ENCODE assay signal across 15 cellular contexts in genomic region chr1:167611983-167612382, GRCh38.
"Had no signal": no experiment of that assay in that cellular context is flagged by ENCODE, and none has a peak within 500 bp of the region (broad histone marks: within the 10 kb centered on the region; RNA-seq: fewer than 3 reads in every experiment).

No MANE protein-coding gene starts in this region.

- H3K4me3 Mint-ChIP-seq: activated CD8-positive, alpha-beta memory T cell treated with anti-CD3 and anti-CD28 coated beads, Interleukin-2, amount 10 ng/mL, durations not matched to agents 7 days and 5 days; nephron progenitor cell; type B pancreatic cell had no signal

- ATAC-seq: activated CD8-positive, alpha-beta memory T cell treated with anti-CD3 and anti-CD28 coated beads, Interleukin-2, amount 10 ng/mL, durations not matched to agents 7 days and 5 days; left lobe of liver had no signal

- H3K27ac Mint-ChIP-seq: activated CD8-positive, alpha-beta memory T cell treated with anti-CD3 and anti-CD28 coated beads, Interleukin-2, amount 10 ng/mL, durations not matched to agents 7 days and 5 days; nephron progenitor cell; type B pancreatic cell had no signal

- DNase-seq: activated CD4-positive, alpha-beta T cell treated with anti-CD3 and anti-CD28 coated beads, Interleukin-2, amount 50 U/mL, for 4 hours; activated CD8-positive, alpha-beta memory T cell treated with anti-CD3 and anti-CD28 coated beads, Interleukin-2, amount 10 ng/mL, durations not matched to agents 7 days and 5 days; activated naive CD4-positive, alpha-beta T cell; erythroblast; kidney; midbrain; nephron progenitor cell; occipital lobe; stimulated activated CD4-positive, alpha-beta T cell treated with anti-CD3 and anti-CD28 coated beads, Interleukin-12 subunit alpha, Interleukin-12 subunit beta, amount 100 ng/mL, for 4 hours; stimulated activated CD4-positive, alpha-beta T cell treated with anti-CD3 and anti-CD28 coated beads, Interleukin-1b, Interleukin-23, amount 100 ng/mL, for 48 hours; stimulated activated CD8-positive, alpha-beta memory T cell treated with anti-CD3 and anti-CD28 coated beads, Interleukin-4, amount 100 ng/mL, for 48 hours; T1000; testis had no signal

- H3K36me3 Mint-ChIP-seq: type B pancreatic cell had no signal

- H3K27me3 Mint-ChIP-seq: activated CD8-positive, alpha-beta memory T cell treated with anti-CD3 and anti-CD28 coated beads, Interleukin-2, amount 10 ng/mL, durations not matched to agents 7 days and 5 days had no signal
